Comparison of ENCODE assay signal across 8 cellular contexts in the genomic region with DNA sequence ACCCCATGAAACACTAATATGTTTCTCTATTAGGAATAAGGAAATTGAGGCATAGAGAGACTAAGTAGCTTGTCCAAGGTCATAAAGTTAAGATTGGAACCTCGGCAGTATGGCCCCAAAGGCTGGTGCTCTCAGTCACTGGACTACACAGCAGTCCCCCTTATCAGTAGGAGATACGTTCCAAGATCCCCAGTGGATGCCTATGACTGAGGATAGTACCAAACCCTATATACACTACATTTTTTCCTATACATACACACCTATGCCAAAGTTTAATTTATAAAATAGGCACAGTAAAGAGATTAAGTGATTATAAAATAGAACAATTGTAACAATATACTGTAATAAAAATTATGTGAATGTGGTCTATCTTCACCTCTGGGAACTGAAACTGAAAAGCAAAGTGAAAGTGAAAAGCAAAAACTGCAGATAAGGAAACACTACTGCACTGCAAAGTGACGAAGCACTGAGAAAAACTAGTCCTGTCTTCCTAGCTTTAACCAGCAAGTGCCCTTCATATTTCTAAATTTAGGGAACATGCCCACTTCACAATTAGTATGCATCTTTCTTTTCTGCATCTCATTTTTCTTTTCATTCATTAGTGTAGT.
DNase-seq lines count a peak whose midpoint lies in the region; ATAC-seq and TF ChIP-seq lines count a peak whose summit lies in the region.

No MANE protein-coding gene starts in this region.

- H3K9me3 Mint-ChIP-seq in activated CD4-positive, alpha-beta memory T cell treated with anti-CD3 and anti-CD28 coated beads, Interleukin-2, amount 10 ng/mL, durations not matched to agents 7 days and 5 days, result no peaks in the 10 kb centered on the region
- H3K9me3 Mint-ChIP-seq in activated CD4-positive, alpha-beta memory T cell treated with anti-CD3 and anti-CD28 coated beads for 36 hours, result no peaks in the 10 kb centered on the region
- H3K9me3 Mint-ChIP-seq in IgD-negative memory B cell, result no peaks in the 10 kb centered on the region

- H3K27ac ChIP-seq in esophagus muscularis mucosa (replicated peaks in 1 of 4), result no peak overlapping the region
- H3K27ac ChIP-seq in subcutaneous abdominal adipose tissue (ENCODE audit: low read depth, low read length), result no peak overlapping the region

- H3K4me1 Mint-ChIP-seq in activated CD4-positive, alpha-beta memory T cell treated with anti-CD3 and anti-CD28 coated beads, Interleukin-2, amount 10 ng/mL, durations not matched to agents 7 days and 5 days, result peaks cover 38% of the 10 kb centered on the region
- peaks cover 53% of the 10 kb centered on the region for H3K4me1 Mint-ChIP-seq in activated CD4-positive, alpha-beta memory T cell treated with anti-CD3 and anti-CD28 coated beads for 36 hours (ENCODE audit: low read depth)
- H3K4me1 Mint-ChIP-seq in IgD-negative memory B cell, result peaks cover 29 to 44% (median 30%) of the 10 kb centered on the region in 3 donors

- no peak for DNase-seq in activated CD4-positive, alpha-beta memory T cell treated with anti-CD3 and anti-CD28 coated beads, Interleukin-2, amount 10 ng/mL, durations not matched to agents 7 days and 5 days
- DNase-seq in activated CD4-positive, alpha-beta memory T cell treated with anti-CD3 and anti-CD28 coated beads for 36 hours, result no peak
- DNase-seq in esophagus muscularis mucosa (ENCODE audit: extremely low spot score) (no peak), T-helper 9 cell (no peak), NCI-H2171 (lab: John Stamatoyannopoulos, UW) (no peak)

- H3K9ac ChIP-seq in subcutaneous abdominal adipose tissue (ENCODE audit: low read length in 5 of 5), result peak overlapping the region; percentile 2 to 63 (median 28)

- intact Hi-C loops in activated CD4-positive, alpha-beta memory T cell treated with anti-CD3 and anti-CD28 coated beads for 36 hours (cut with micrococcal nuclease), result loop anchor here (5.0 to 10.0 kb wide), 5 partner anchors 241 to 659 kb away; partner anchors contain the start of genes PPP2R5A and SLC30A1
- intact Hi-C loops in esophagus muscularis mucosa (cut with DNase I), result no loop called here

- H3K27me3 ChIP-seq in esophagus muscularis mucosa (no peaks in the 10 kb centered on the region), subcutaneous abdominal adipose tissue (ENCODE audit: control insufficient read depth in 5 of 5, insufficient read depth in 4 of 5, low read length in 5 of 5) (no peaks in the 10 kb centered on the region)

- H3K9me3 ChIP-seq in esophagus muscularis mucosa (no peaks in the 10 kb centered on the region), subcutaneous abdominal adipose tissue (ENCODE audit: control insufficient read depth in 5 of 5, low read length in 5 of 5) (no peaks in the 10 kb centered on the region)

- no peak for TF ChIP-seq CTCF in esophagus muscularis mucosa (IDR thresholded peaks at IDR 0.05)

- no peaks in the 10 kb centered on the region for H3K27me3 Mint-ChIP-seq in activated CD4-positive, alpha-beta memory T cell treated with anti-CD3 and anti-CD28 coated beads, Interleukin-2, amount 10 ng/mL, durations not matched to agents 7 days and 5 days
- H3K27me3 Mint-ChIP-seq in activated CD4-positive, alpha-beta memory T cell treated with anti-CD3 and anti-CD28 coated beads for 36 hours, result no peaks in the 10 kb centered on the region
- H3K27me3 Mint-ChIP-seq in IgD-negative memory B cell, result no peaks in the 10 kb centered on the region

- WGBS in esophagus muscularis mucosa, result 41% methylated on average over 3 of the region's 3 CpGs

- H3K27ac Mint-ChIP-seq in activated CD4-positive, alpha-beta memory T cell treated with anti-CD3 and anti-CD28 coated beads, Interleukin-2, amount 10 ng/mL, durations not matched to agents 7 days and 5 days, result no peak overlapping the region
- no peak overlapping the region for H3K27ac Mint-ChIP-seq in activated CD4-positive, alpha-beta memory T cell treated with anti-CD3 and anti-CD28 coated beads for 36 hours
- H3K27ac Mint-ChIP-seq in IgD-negative memory B cell, result peak overlapping the region in 2 of 3 donors; percentile 8 to 59

- H3K36me3 Mint-ChIP-seq in activated CD4-positive, alpha-beta memory T cell treated with anti-CD3 and anti-CD28 coated beads, Interleukin-2, amount 10 ng/mL, durations not matched to agents 7 days and 5 days (ENCODE audit: low read depth), result peaks cover 16% of the 10 kb centered on the region
- peaks cover 20% of the 10 kb centered on the region for H3K36me3 Mint-ChIP-seq in activated CD4-positive, alpha-beta memory T cell treated with anti-CD3 and anti-CD28 coated beads for 36 hours
- H3K36me3 Mint-ChIP-seq in IgD-negative memory B cell, result peaks cover 2% of the 10 kb centered on the region

- H3K4me1 ChIP-seq in esophagus muscularis mucosa, result peaks cover 0 to 9% (median 3%) of the 10 kb centered on the region in 4 donors
- peaks cover 0 to 11% (median 9%) of the 10 kb centered on the region in 5 donors for H3K4me1 ChIP-seq in subcutaneous abdominal adipose tissue (ENCODE audit: control insufficient read depth in 5 of 5, insufficient read depth in 5 of 5, low read length in 5 of 5)

- CTCF ChIA-PET in activated CD4-positive, alpha-beta memory T cell treated with anti-CD3 and anti-CD28 coated beads, Interleukin-2, amount 10 ng/mL, durations not matched to agents 7 days and 5 days (lab: Charles Lee), result interaction anchor here (1.1 to 2.6 kb wide), 2 partner anchors 97 to 517 kb away, joined by 6 to 12 read pairs; partner anchors contain the start of genes DTL and INTS7
- CTCF ChIA-PET in activated CD4-positive, alpha-beta memory T cell treated with anti-CD3 and anti-CD28 coated beads for 36 hours (lab: Charles Lee), result interaction anchor here (0.5 to 1.5 kb wide), 5 partner anchors 110 to 355 kb away, joined by 3 to 4 read pairs (median 4); no protein-coding TSS in a partner anchor

- POLR2A ChIA-PET in activated CD4-positive, alpha-beta memory T cell treated with anti-CD3 and anti-CD28 coated beads, Interleukin-2, amount 10 ng/mL, durations not matched to agents 7 days and 5 days (lab: Charles Lee), result interaction anchor here (1.2 kb wide), 1 partner anchor 97 kb away, joined by 4 read pairs; the partner anchor contains the start of genes DTL and INTS7
- POLR2A ChIA-PET in activated CD4-positive, alpha-beta memory T cell treated with anti-CD3 and anti-CD28 coated beads for 36 hours (lab: Charles Lee), result no interaction called here

- peaks cover 0 to 10% (median 7%) of the 10 kb centered on the region in 4 donors for H3K36me3 ChIP-seq in esophagus muscularis mucosa
- peaks cover 0 to 7% (median 4%) of the 10 kb centered on the region in 5 donors for H3K36me3 ChIP-seq in subcutaneous abdominal adipose tissue (ENCODE audit: control insufficient read depth in 5 of 5, insufficient read depth in 5 of 5, low read length in 5 of 5)

- H3K4me3 Mint-ChIP-seq in activated CD4-positive, alpha-beta memory T cell treated with anti-CD3 and anti-CD28 coated beads, Interleukin-2, amount 10 ng/mL, durations not matched to agents 7 days and 5 days, result peak overlapping the region; percentile 7
- H3K4me3 Mint-ChIP-seq in activated CD4-positive, alpha-beta memory T cell treated with anti-CD3 and anti-CD28 coated beads for 36 hours, result no peak overlapping the region
- peak overlapping the region in 3 of 4 donors; percentile 28 to 75 (median 72) for H3K4me3 Mint-ChIP-seq in IgD-negative memory B cell

- ATAC-seq in GM19463 (IDR thresholded peaks at IDR 0.05; ENCODE audit: unreplicated experiment), result no peak

- no peak for TF ChIP-seq POLR2A in esophagus muscularis mucosa (IDR thresholded peaks at IDR 0.05; ENCODE audit: low read depth)

- H3K4me3 ChIP-seq in esophagus muscularis mucosa (peak overlapping the region; percentile 17 to 39 (median 24)), subcutaneous abdominal adipose tissue (ENCODE audit: low read depth in 1 of 5, low read length in 5 of 5) (peak overlapping the region; percentile 33 to 61 (median 51))

- no peak for TF ChIP-seq EP300 in esophagus muscularis mucosa (IDR thresholded peaks at IDR 0.05)

Comparison
In these comparisons a context has a peak if more than half of its experiments do, and no peak if none do; other contexts are left out.
1. H3K27ac Mint-ChIP-seq: peak in IgD-negative memory B cell (2 of 3); none in activated CD4-positive, alpha-beta memory T cell treated with anti-CD3 and anti-CD28 coated beads, Interleukin-2, amount 10 ng/mL, durations not matched to agents 7 days and 5 days (single experiment) and activated CD4-positive, alpha-beta memory T cell treated with anti-CD3 and anti-CD28 coated beads for 36 hours (single experiment).